ENCODE assay signal across 16 cellular contexts in genomic region chr6:32083812-32084768, GRCh38. TPM values are rescaled to one million over a fixed set of nuclear protein-coding genes. Genes with fewer than 3 reads are reported as not detected.
DNase-seq lines count a peak whose midpoint lies in the region; TF ChIP-seq lines count a peak whose summit lies in the region.
"Had no signal": no experiment of that assay in that cellular context is flagged by ENCODE, and none has a peak within 500 bp of the region (broad histone marks: within the 10 kb centered on the region; RNA-seq: fewer than 3 reads in every experiment).

No MANE protein-coding gene starts in this region.

- H3K9me3 ChIP-seq in left ventricle myocardium inferior (replicated peaks) (no peaks in the 10 kb centered on the region), fibroblast of lung (ENCODE audit: control insufficient read depth, insufficient read depth, low read depth, low read length) (no peaks in the 10 kb centered on the region), skeletal muscle tissue (ENCODE audit: control insufficient read depth in 3 of 3, low read length in 3 of 3) (no peaks in the 10 kb centered on the region)
- H3K9me3 ChIP-seq: BLaER1 treated with 17β-estradiol and CSF1 and Interleukin-3, amounts not matched to agents 10 nM and 100 nM had no signal

- H4K20me1 ChIP-seq in fibroblast of lung (ENCODE audit: control insufficient read depth, extremely low read depth, insufficient read depth, low read length) = no peaks in the 10 kb centered on the region

- no peaks in the 10 kb centered on the region for H3K79me2 ChIP-seq in fibroblast of lung (ENCODE audit: control insufficient read depth, insufficient read depth, low read length)

- no peak overlapping the region for H2AFZ ChIP-seq in fibroblast of lung (ENCODE audit: low read length)

- in situ Hi-C loops in GM13976 (cut with MboI; ENCODE audit: low sequenced_read_pairs, unreplicated experiment) = no loop called here

- peak overlapping the region; percentile 74 for H3K27ac ChIP-seq in left ventricle myocardium inferior (replicated peaks)
- peak overlapping the region; percentile 76 for H3K27ac ChIP-seq in fibroblast of lung (ENCODE audit: insufficient read depth, low read length)
- H3K27ac ChIP-seq in skeletal muscle tissue (ENCODE audit: low read depth, low read length) = peak overlapping the region; percentile 19
- H3K27ac ChIP-seq: BLaER1 treated with 17β-estradiol and CSF1 and Interleukin-3, amounts not matched to agents 10 nM and 100 nM had no signal

- no peak for TF ChIP-seq CTCF in left ventricle myocardium inferior (IDR thresholded peaks at IDR 0.05; ENCODE audit: borderline replicate concordance)
- no peak for TF ChIP-seq CTCF in fibroblast of lung (conservative IDR thresholded peaks at IDR 0.05 in 1 of 2, IDR thresholded peaks at IDR 0.05 in 1 of 2; ENCODE audit: low read depth in 1 of 2, low read length in 2 of 2)
- no peak for TF ChIP-seq CTCF in GM13976 (IDR thresholded peaks at IDR 0.05; ENCODE audit: borderline replicate concordance, control extremely low read depth, extremely low read depth, insufficient read depth, missing control alignments)

- H3K4me1 ChIP-seq in left ventricle myocardium inferior (peaks cover 43% of the 10 kb centered on the region), fibroblast of lung (ENCODE audit: control insufficient read depth, extremely low read depth, insufficient read depth, low read length) (peaks cover 41% of the 10 kb centered on the region), skeletal muscle tissue (ENCODE audit: control insufficient read depth in 3 of 3, insufficient read depth in 3 of 3, low read length in 3 of 3) (peaks cover 14 to 21% (median 16%) of the 10 kb centered on the region in 3 donors)

- DNase-seq in left ventricle myocardium inferior (no peak), cardiac septum (ENCODE audit: low spot score) (no peak), fibroblast of lung (ENCODE audit: low read depth in 2 of 2) (no peak), GM13976 (ENCODE audit: low spot score) (no peak), NCI-H128 (lab: John Stamatoyannopoulos, UW; ENCODE audit: unreplicated experiment) (no peak), DMS153 treated with DMSO at 0.1 percent for 48 hours (lab: John Stamatoyannopoulos, UW; ENCODE audit: unreplicated experiment) (no peak), cerebellar nuclear complex (lab: John Stamatoyannopoulos, UW) (no peak)
- DNase-seq: H7, KG1, NCI-H1105 treated with DMSO at 0.1 percent for 48 hours, NCI-H2029, NCI-H2171 treated with DMSO at 0.1 percent for 48 hours, NCI-H510A, RPMI8226 had no signal

- H3K36me3 ChIP-seq in left ventricle myocardium inferior (peaks cover 43% of the 10 kb centered on the region), fibroblast of lung (ENCODE audit: control insufficient read depth, insufficient read depth, low read length) (no peaks in the 10 kb centered on the region), skeletal muscle tissue (ENCODE audit: control insufficient read depth in 3 of 3, insufficient read depth in 3 of 3, low read length in 3 of 3) (peaks cover 0 to 22% (median 21%) of the 10 kb centered on the region in 3 donors)
- H3K36me3 ChIP-seq: BLaER1 treated with 17β-estradiol and CSF1 and Interleukin-3, amounts not matched to agents 10 nM and 100 nM had no signal

- H3K4me3 ChIP-seq in left ventricle myocardium inferior (no peak overlapping the region), fibroblast of lung (replicated peaks in 1 of 4; ENCODE audit: control extremely low read depth in 1 of 4, insufficient read depth in 1 of 4, low read depth in 3 of 4, low read length in 4 of 4) (no peak overlapping the region), skeletal muscle tissue (ENCODE audit: low read length in 3 of 3) (no peak overlapping the region)
- H3K4me3 ChIP-seq: BLaER1 treated with 17β-estradiol and CSF1 and Interleukin-3, amounts not matched to agents 10 nM and 100 nM had no signal

- no peak overlapping the region for H3K9ac ChIP-seq in fibroblast of lung (ENCODE audit: insufficient read depth, low read length)
- no peak overlapping the region for H3K9ac ChIP-seq in skeletal muscle tissue (ENCODE audit: low read depth in 1 of 3, low read length in 3 of 3)
- H3K9ac ChIP-seq: BLaER1 treated with 17β-estradiol and CSF1 and Interleukin-3, amounts not matched to agents 10 nM and 100 nM had no signal

- H3K4me2 ChIP-seq in fibroblast of lung (ENCODE audit: extremely low read depth, insufficient read depth, low read length) = no peak overlapping the region
- H3K4me2 ChIP-seq: BLaER1 treated with 17β-estradiol and CSF1 and Interleukin-3, amounts not matched to agents 10 nM and 100 nM had no signal

- peaks cover 21% of the 10 kb centered on the region for H3K27me3 ChIP-seq in left ventricle myocardium inferior (ENCODE audit: low read depth)
- H3K27me3 ChIP-seq in fibroblast of lung (ENCODE audit: control insufficient read depth, insufficient read depth, low read length) = peaks cover 7% of the 10 kb centered on the region
- peaks cover 10 to 36% (median 13%) of the 10 kb centered on the region in 3 donors for H3K27me3 ChIP-seq in skeletal muscle tissue (ENCODE audit: control insufficient read depth in 3 of 3, insufficient read depth in 3 of 3, low read length in 3 of 3)

- intact Hi-C loops in left ventricle myocardium inferior (cut with micrococcal nuclease) = no loop called here
- intact Hi-C loops in cardiac septum (cut with DNase I) = no loop called here

RNA-seq across cellular contexts. Expression of gene TNXB, which starts 25.0 kb away (rescaled TPM):
- 73.0 TPM for total RNA-seq in left ventricle myocardium inferior
- 59.9 TPM for total RNA-seq in cardiac septum
- total RNA-seq in fibroblast of lung = 63.9 and 113 TPM in 2 replicates
- 8.1 and 13.0 TPM in 2 replicates for polyA plus RNA-seq in fibroblast of lung
- 32.3 and 46.1 TPM in 2 replicates for polyA plus RNA-seq in fibroblast of lung (2012)
- polyA minus RNA-seq in fibroblast of lung (ENCODE audit: low replicate concordance) = 82.4 and 99.8 TPM in 2 replicates
- total RNA-seq in skeletal muscle tissue = 130 TPM

RNA-seq across cellular contexts. Expression of gene ATF6B, which starts 44.0 kb away (rescaled TPM):
- total RNA-seq in left ventricle myocardium inferior (29.1 TPM), cardiac septum (40.8 TPM), fibroblast of lung (8.0 and 15.7 TPM in 2 replicates), skeletal muscle tissue (14.1 TPM)
- polyA plus RNA-seq in fibroblast of lung = 35.5 and 36.2 TPM in 2 replicates
- 48.2 and 63.6 TPM in 2 replicates for polyA plus RNA-seq in fibroblast of lung (2012)
- polyA minus RNA-seq in fibroblast of lung (ENCODE audit: low replicate concordance) = 113 and 115 TPM in 2 replicates

RNA-seq across cellular contexts. Expression of gene CYP21A2, which starts 45.9 kb away (rescaled TPM):
- 0.41 TPM for total RNA-seq in left ventricle myocardium inferior
- 2.0 TPM for total RNA-seq in cardiac septum
- not detected in 2 replicates for total RNA-seq in fibroblast of lung
- polyA plus RNA-seq in fibroblast of lung = not detected in 2 replicates
- polyA plus RNA-seq in fibroblast of lung (2012) = 0.09 and 0.34 TPM in 2 replicates
- polyA minus RNA-seq in fibroblast of lung (ENCODE audit: low replicate concordance) = not detected in 2 replicates
- total RNA-seq in skeletal muscle tissue = not detected
- total RNA-seq: H7 had no signal

RNA-seq across cellular contexts. Expression of gene FKBPL, which starts 46.0 kb away (rescaled TPM):
- total RNA-seq in left ventricle myocardium inferior (2.7 TPM), cardiac septum (1.9 TPM), fibroblast of lung (7.4 and 7.6 TPM in 2 replicates), skeletal muscle tissue (5.7 TPM)
- 2.4 and 3.5 TPM in 2 replicates for polyA plus RNA-seq in fibroblast of lung
- polyA plus RNA-seq in fibroblast of lung (2012) = 4.4 and 4.9 TPM in 2 replicates
- polyA minus RNA-seq in fibroblast of lung (ENCODE audit: low replicate concordance) = 1.9 and 2.9 TPM in 2 replicates

Comparison
In these comparisons a context has a peak if more than half of its experiments do, and no peak if none do; other contexts are left out.
1. H3K27ac ChIP-seq: peak in every context shown above with its lines; median percentile 76 in fibroblast of lung; 74 in left ventricle myocardium inferior; 19 in skeletal muscle tissue.